11 cellular contexts compared by ENCODE assay signal in genomic region chr4:165204462-165204830, GRCh38. TPM values are rescaled to one million over a fixed set of nuclear protein-coding genes. Genes with fewer than 3 reads are reported as not detected.
DNase-seq lines count a peak whose midpoint lies in the region; ATAC-seq and TF ChIP-seq lines count a peak whose summit lies in the region.
"Had no signal": no experiment of that assay in that cellular context is flagged by ENCODE, and none has a peak within 500 bp of the region (broad histone marks: within the 10 kb centered on the region; RNA-seq: fewer than 3 reads in every experiment).

No MANE protein-coding gene starts in this region.

- TF ChIP-seq CTCF in testis (IDR thresholded peaks at IDR 0.05) = no peak

- ATAC-seq in HG03139 (IDR thresholded peaks at IDR 0.05; ENCODE audit: unreplicated experiment) = no peak

- intact Hi-C loops in testis (cut with DNase I; ENCODE audit: low total_unique reads) = no loop called here

- TF ChIP-seq POLR2A in testis (IDR thresholded peaks at IDR 0.05) = no peak

- H3K27ac ChIP-seq in esophagus (ENCODE audit: low read depth in 2 of 2, low read length in 1 of 2) (peak overlapping the region; percentile 42 to 78), testis (no peak overlapping the region)

- H3K4me3 ChIP-seq in esophagus (ENCODE audit: low read depth in 1 of 2, low read length in 2 of 2) = no peak overlapping the region
- H3K4me3 ChIP-seq in testis = no peak overlapping the region

- WGBS in esophagus, 2 donors = 71 to 81% methylated on average over 3 of the region's 3 CpGs
- 82 to 84% methylated on average over 3 of the region's 3 CpGs for WGBS in testis, 2 donors

- H3K27me3 ChIP-seq in esophagus (ENCODE audit: control insufficient read depth in 1 of 2, insufficient read depth in 2 of 2, low read length in 2 of 2) (no peaks in the 10 kb centered on the region), testis (no peaks in the 10 kb centered on the region)

- no peaks in the 10 kb centered on the region for H3K9me3 ChIP-seq in esophagus (ENCODE audit: control insufficient read depth in 2 of 2, insufficient read depth in 1 of 2, low read depth in 1 of 2, low read length in 1 of 2)
- no peaks in the 10 kb centered on the region for H3K9me3 ChIP-seq in testis

- H3K4me1 ChIP-seq in esophagus (ENCODE audit: control insufficient read depth in 2 of 2, insufficient read depth in 2 of 2, low read length in 1 of 2) (peaks cover 2 to 4% of the 10 kb centered on the region in 2 donors), testis (peaks cover 5% of the 10 kb centered on the region)

- no peaks in the 10 kb centered on the region for H3K36me3 ChIP-seq in esophagus (ENCODE audit: control insufficient read depth in 2 of 2, insufficient read depth in 2 of 2, low read length in 1 of 2)
- H3K36me3 ChIP-seq in testis (ENCODE audit: low read depth, missing control alignments) = no peaks in the 10 kb centered on the region

- DNase-seq in stimulated activated naive CD4-positive, alpha-beta T cell treated with Interleukin-2 at 50 U/mL for 16 hours (lab: John Stamatoyannopoulos, UW) = peak; percentile 6
- no peak for DNase-seq in stimulated activated naive CD4-positive, alpha-beta T cell (lab: John Stamatoyannopoulos, UW)
- DNase-seq in OCI-M1 (lab: John Stamatoyannopoulos, UW) (peak; percentile 43), SHP77 (lab: John Stamatoyannopoulos, UW) (no peak), NCI-H2227 treated with DMSO at 0.1 percent for 48 hours (lab: John Stamatoyannopoulos, UW) (no peak), testis (no peak)
- DNase-seq: cerebellar nuclear complex; DMS 273 treated with DMSO at 0.1 percent for 48 hours; NK-92 treated with Interleukin-12 subunit alpha and Interleukin-12 subunit beta, amount 100 ng/mL, for 24 hours had no signal

RNA-seq across cellular contexts. Expression of gene KLHL2, which starts 2.9 kb away (rescaled TPM):
- polyA plus RNA-seq in esophagus (10 to 100 TPM; 19.0 to 26.1 TPM), testis (ENCODE audit: insufficient read depth, low read depth, low replicate concordance) (14.7 TPM)
- total RNA-seq in testis = 10 to 100 TPM; 20.9 to 26.7 TPM

Comparison
In these comparisons a context has a peak if more than half of its experiments do, and no peak if none do; other contexts are left out.
1. DNase-seq: peak in stimulated activated naive CD4-positive, alpha-beta T cell treated with Interleukin-2 at 50 U/mL for 16 hours (single experiment) and OCI-M1 (single experiment); none in stimulated activated naive CD4-positive, alpha-beta T cell (0 of 6), SHP77 (0 of 2), NCI-H2227 treated with DMSO at 0.1 percent for 48 hours (single experiment) and testis (single experiment).
2. H3K27ac ChIP-seq: peak in esophagus (2 of 2); none in testis (0 of 2).